Comparison of ENCODE assay signal across 5 cellular contexts in genomic region chr2:322326-322725, GRCh38. TPM values are rescaled to one million over a fixed set of nuclear protein-coding genes. Genes with fewer than 3 reads are reported as not detected.
"Had no signal": no experiment of that assay in that cellular context is flagged by ENCODE, and none has a peak within 500 bp of the region (broad histone marks: within the 10 kb centered on the region; RNA-seq: fewer than 3 reads in every experiment).

No MANE protein-coding gene starts in this region.

- DNase-seq: H9, HCEC 1CT, KBM-7 had no signal

- H3K4me3 ChIP-seq: GM23338 had no signal

RNA-seq across cellular contexts. Expression of gene ALKAL2, which starts 34.4 kb away (rescaled TPM):
- total RNA-seq: HT-29 had no signal
